In genomic region chr2:26628561-26629345, GRCh38 we compare ENCODE assay signal across 31 cellular contexts. TPM values are rescaled to one million over a fixed set of nuclear protein-coding genes. Genes with fewer than 3 reads are reported as not detected.
"Had no signal": no experiment of that assay in that cellular context is flagged by ENCODE, and none has a peak within 500 bp of the region (broad histone marks: within the 10 kb centered on the region; RNA-seq: fewer than 3 reads in every experiment).

No MANE protein-coding gene starts in this region.

- H3K9me3 ChIP-seq: adrenal gland, breast epithelium, SJSA1 had no signal

- H3K36me3 Mint-ChIP-seq: activated CD8-positive, alpha-beta memory T cell treated with anti-CD3 and anti-CD28 coated beads, Interleukin-2, amount 10 ng/mL, durations not matched to agents 7 days and 5 days; activated naive CD8-positive, alpha-beta T cell; IgD-negative memory B cell had no signal

- H3K36me3 ChIP-seq: adrenal gland, breast epithelium, SJSA1 had no signal

- H3K27me3 Mint-ChIP-seq: activated CD4-positive, alpha-beta T cell treated with anti-CD3 and anti-CD28 coated beads, Interleukin-2, amount 10 ng/mL, durations not matched to agents 24 days and 14 days; activated CD8-positive, alpha-beta memory T cell treated with anti-CD3 and anti-CD28 coated beads, Interleukin-2, amount 10 ng/mL, durations not matched to agents 7 days and 5 days; activated T-cell treated with anti-CD3 and anti-CD28 coated beads, Interleukin-2, amount 50 U/mL, for 24 hours had no signal

- H3K4me3 Mint-ChIP-seq: activated B cell treated with CpG ODN at 0.5 μM for 24 hours; activated CD4-positive, alpha-beta T cell treated with anti-CD3 and anti-CD28 coated beads, Interleukin-2, amount 10 ng/mL, durations not matched to agents 24 days and 14 days; activated CD8-positive, alpha-beta memory T cell treated with anti-CD3 and anti-CD28 coated beads, Interleukin-2, amount 10 ng/mL, durations not matched to agents 7 days and 5 days; activated naive CD8-positive, alpha-beta T cell; activated T-cell treated with anti-CD3 and anti-CD28 coated beads, Interleukin-2, amount 50 U/mL, for 24 hours; activated T-helper 1 cell treated with anti-CD3 and anti-CD28 coated beads, Interleukin-12 subunit alpha, Interleukin-12 subunit beta, Interleukin-2, Interleukin-4 antibody, amounts not matched to agents 30 ng/mL and 10 ng/mL and 1 ng/mL, durations not matched to agents 14 hours and 24 hours and 36 hours; IgD-negative memory B cell; T-helper 1 cell treated with Interleukin-12 subunit alpha and Interleukin-12 subunit beta and Interleukin-4 antibody, amounts not matched to agents 30 μg/mL and 1 μg/mL, for 36 hours had no signal

- H3K4me1 Mint-ChIP-seq: activated B cell treated with CpG ODN at 0.5 μM for 24 hours; activated CD4-positive, alpha-beta T cell treated with anti-CD3 and anti-CD28 coated beads, Interleukin-2, amount 10 ng/mL, durations not matched to agents 24 days and 14 days; activated CD8-positive, alpha-beta memory T cell treated with anti-CD3 and anti-CD28 coated beads, Interleukin-2, amount 10 ng/mL, durations not matched to agents 7 days and 5 days; IgD-negative memory B cell had no signal

- H3K9me3 Mint-ChIP-seq: activated B cell treated with CpG ODN at 0.5 μM for 24 hours; activated CD4-positive, alpha-beta T cell treated with anti-CD3 and anti-CD28 coated beads, Interleukin-2, amount 10 ng/mL, durations not matched to agents 24 days and 14 days; activated T-cell treated with anti-CD3 and anti-CD28 coated beads, Interleukin-2, amount 50 U/mL, for 24 hours; activated T-helper 1 cell treated with anti-CD3 and anti-CD28 coated beads, Interleukin-12 subunit alpha, Interleukin-12 subunit beta, Interleukin-2, Interleukin-4 antibody, amounts not matched to agents 30 ng/mL and 10 ng/mL and 1 ng/mL, durations not matched to agents 14 hours and 24 hours and 36 hours; IgD-negative memory B cell; T-helper 1 cell treated with Interleukin-12 subunit alpha and Interleukin-12 subunit beta and Interleukin-4 antibody, amounts not matched to agents 30 μg/mL and 1 μg/mL, for 36 hours had no signal

- H3K4me3 ChIP-seq: adrenal gland, breast epithelium, SJSA1 had no signal

- H3K27ac ChIP-seq: adrenal gland, breast epithelium, SJSA1 had no signal

- DNase-seq: activated B cell treated with CpG ODN at 0.5 μM for 24 hours; activated CD4-positive, alpha-beta T cell treated with anti-CD3 and anti-CD28 coated beads for 1 hour; activated CD4-positive, alpha-beta T cell treated with anti-CD3 and anti-CD28 coated beads, Interleukin-2, amount 10 ng/mL, durations not matched to agents 24 days and 14 days; activated CD4-positive, alpha-beta T cell treated with anti-CD3 and anti-CD28 coated beads, Interleukin-2, amount 50 U/mL, for 48 hours; activated CD8-positive, alpha-beta memory T cell treated with anti-CD3 and anti-CD28 coated beads, Interleukin-2, amount 10 ng/mL, durations not matched to agents 7 days and 5 days; activated effector memory CD4-positive, alpha-beta T cell treated with Interleukin-2 at 50 U/mL for 16 hours; activated naive CD4-positive, alpha-beta T cell treated with Interleukin-2 at 50 U/mL for 16 hours; activated T-cell treated with anti-CD3 and anti-CD28 coated beads, Interleukin-2, amount 50 U/mL, for 24 hours; anterior cingulate cortex; KG1; NCI-H1048; NCI-H146; NCI-H187 treated with DMSO at 0.1 percent for 48 hours; NCI-H2081 treated with DMSO at 0.1 percent for 48 hours; NCI-H446; NCI-H524; PC-3; SHP77; SW 1271; T-helper 9 cell had no signal

- H3K27ac Mint-ChIP-seq: activated B cell treated with CpG ODN at 0.5 μM for 24 hours; activated CD4-positive, alpha-beta T cell treated with anti-CD3 and anti-CD28 coated beads, Interleukin-2, amount 10 ng/mL, durations not matched to agents 24 days and 14 days; activated CD8-positive, alpha-beta memory T cell treated with anti-CD3 and anti-CD28 coated beads, Interleukin-2, amount 10 ng/mL, durations not matched to agents 7 days and 5 days; activated naive CD8-positive, alpha-beta T cell; activated T-cell treated with anti-CD3 and anti-CD28 coated beads, Interleukin-2, amount 50 U/mL, for 24 hours; activated T-helper 1 cell treated with anti-CD3 and anti-CD28 coated beads, Interleukin-12 subunit alpha, Interleukin-12 subunit beta, Interleukin-2, Interleukin-4 antibody, amounts not matched to agents 30 ng/mL and 10 ng/mL and 1 ng/mL, durations not matched to agents 14 hours and 24 hours and 36 hours; IgD-negative memory B cell; T-helper 1 cell treated with Interleukin-12 subunit alpha and Interleukin-12 subunit beta and Interleukin-4 antibody, amounts not matched to agents 30 μg/mL and 1 μg/mL, for 36 hours had no signal

- ATAC-seq: activated CD8-positive, alpha-beta memory T cell treated with anti-CD3 and anti-CD28 coated beads, Interleukin-2, amount 10 ng/mL, durations not matched to agents 7 days and 5 days; PC-3; SK-N-SH treated with all-trans-retinoic acid at 6 μM for 48 hours had no signal

- FAIRE-seq: RCC 7860 had no signal

- H3K4me1 ChIP-seq: breast epithelium, SJSA1 had no signal

- H3K27me3 ChIP-seq: adrenal gland, breast epithelium had no signal

RNA-seq across cellular contexts. Expression of gene CIB4, which starts 12.4 kb away (rescaled TPM):
- total RNA-seq: activated B cell treated with CpG ODN at 0.5 μM for 24 hours; activated CD4-positive, alpha-beta T cell treated with anti-CD3 and anti-CD28 coated beads, Interleukin-2, amount 10 ng/mL, durations not matched to agents 24 days and 14 days; activated CD8-positive, alpha-beta memory T cell treated with anti-CD3 and anti-CD28 coated beads, Interleukin-2, amount 10 ng/mL, durations not matched to agents 7 days and 5 days; activated T-helper 1 cell treated with anti-CD3 and anti-CD28 coated beads, Interleukin-12 subunit alpha, Interleukin-12 subunit beta, Interleukin-2, Interleukin-4 antibody, amounts not matched to agents 30 ng/mL and 10 ng/mL and 1 ng/mL, durations not matched to agents 14 hours and 24 hours and 36 hours; breast epithelium; LHCN-M2; M059J; PC-3; SJSA1 had no signal
- polyA plus RNA-seq: IgD-negative memory B cell had no signal
